ENCODE assay signal across 1 cellular context in genomic region chr1:24632776-24633175, GRCh38.
TF ChIP-seq lines count a peak whose summit lies in the region.

No MANE protein-coding gene starts in this region.

TF ChIP-seq in GM23338, 12 proteins besides CTCF, POLR2A, EP300 and RAD21 (continued from another document):
- TF ChIP-seq, protein P1, sequence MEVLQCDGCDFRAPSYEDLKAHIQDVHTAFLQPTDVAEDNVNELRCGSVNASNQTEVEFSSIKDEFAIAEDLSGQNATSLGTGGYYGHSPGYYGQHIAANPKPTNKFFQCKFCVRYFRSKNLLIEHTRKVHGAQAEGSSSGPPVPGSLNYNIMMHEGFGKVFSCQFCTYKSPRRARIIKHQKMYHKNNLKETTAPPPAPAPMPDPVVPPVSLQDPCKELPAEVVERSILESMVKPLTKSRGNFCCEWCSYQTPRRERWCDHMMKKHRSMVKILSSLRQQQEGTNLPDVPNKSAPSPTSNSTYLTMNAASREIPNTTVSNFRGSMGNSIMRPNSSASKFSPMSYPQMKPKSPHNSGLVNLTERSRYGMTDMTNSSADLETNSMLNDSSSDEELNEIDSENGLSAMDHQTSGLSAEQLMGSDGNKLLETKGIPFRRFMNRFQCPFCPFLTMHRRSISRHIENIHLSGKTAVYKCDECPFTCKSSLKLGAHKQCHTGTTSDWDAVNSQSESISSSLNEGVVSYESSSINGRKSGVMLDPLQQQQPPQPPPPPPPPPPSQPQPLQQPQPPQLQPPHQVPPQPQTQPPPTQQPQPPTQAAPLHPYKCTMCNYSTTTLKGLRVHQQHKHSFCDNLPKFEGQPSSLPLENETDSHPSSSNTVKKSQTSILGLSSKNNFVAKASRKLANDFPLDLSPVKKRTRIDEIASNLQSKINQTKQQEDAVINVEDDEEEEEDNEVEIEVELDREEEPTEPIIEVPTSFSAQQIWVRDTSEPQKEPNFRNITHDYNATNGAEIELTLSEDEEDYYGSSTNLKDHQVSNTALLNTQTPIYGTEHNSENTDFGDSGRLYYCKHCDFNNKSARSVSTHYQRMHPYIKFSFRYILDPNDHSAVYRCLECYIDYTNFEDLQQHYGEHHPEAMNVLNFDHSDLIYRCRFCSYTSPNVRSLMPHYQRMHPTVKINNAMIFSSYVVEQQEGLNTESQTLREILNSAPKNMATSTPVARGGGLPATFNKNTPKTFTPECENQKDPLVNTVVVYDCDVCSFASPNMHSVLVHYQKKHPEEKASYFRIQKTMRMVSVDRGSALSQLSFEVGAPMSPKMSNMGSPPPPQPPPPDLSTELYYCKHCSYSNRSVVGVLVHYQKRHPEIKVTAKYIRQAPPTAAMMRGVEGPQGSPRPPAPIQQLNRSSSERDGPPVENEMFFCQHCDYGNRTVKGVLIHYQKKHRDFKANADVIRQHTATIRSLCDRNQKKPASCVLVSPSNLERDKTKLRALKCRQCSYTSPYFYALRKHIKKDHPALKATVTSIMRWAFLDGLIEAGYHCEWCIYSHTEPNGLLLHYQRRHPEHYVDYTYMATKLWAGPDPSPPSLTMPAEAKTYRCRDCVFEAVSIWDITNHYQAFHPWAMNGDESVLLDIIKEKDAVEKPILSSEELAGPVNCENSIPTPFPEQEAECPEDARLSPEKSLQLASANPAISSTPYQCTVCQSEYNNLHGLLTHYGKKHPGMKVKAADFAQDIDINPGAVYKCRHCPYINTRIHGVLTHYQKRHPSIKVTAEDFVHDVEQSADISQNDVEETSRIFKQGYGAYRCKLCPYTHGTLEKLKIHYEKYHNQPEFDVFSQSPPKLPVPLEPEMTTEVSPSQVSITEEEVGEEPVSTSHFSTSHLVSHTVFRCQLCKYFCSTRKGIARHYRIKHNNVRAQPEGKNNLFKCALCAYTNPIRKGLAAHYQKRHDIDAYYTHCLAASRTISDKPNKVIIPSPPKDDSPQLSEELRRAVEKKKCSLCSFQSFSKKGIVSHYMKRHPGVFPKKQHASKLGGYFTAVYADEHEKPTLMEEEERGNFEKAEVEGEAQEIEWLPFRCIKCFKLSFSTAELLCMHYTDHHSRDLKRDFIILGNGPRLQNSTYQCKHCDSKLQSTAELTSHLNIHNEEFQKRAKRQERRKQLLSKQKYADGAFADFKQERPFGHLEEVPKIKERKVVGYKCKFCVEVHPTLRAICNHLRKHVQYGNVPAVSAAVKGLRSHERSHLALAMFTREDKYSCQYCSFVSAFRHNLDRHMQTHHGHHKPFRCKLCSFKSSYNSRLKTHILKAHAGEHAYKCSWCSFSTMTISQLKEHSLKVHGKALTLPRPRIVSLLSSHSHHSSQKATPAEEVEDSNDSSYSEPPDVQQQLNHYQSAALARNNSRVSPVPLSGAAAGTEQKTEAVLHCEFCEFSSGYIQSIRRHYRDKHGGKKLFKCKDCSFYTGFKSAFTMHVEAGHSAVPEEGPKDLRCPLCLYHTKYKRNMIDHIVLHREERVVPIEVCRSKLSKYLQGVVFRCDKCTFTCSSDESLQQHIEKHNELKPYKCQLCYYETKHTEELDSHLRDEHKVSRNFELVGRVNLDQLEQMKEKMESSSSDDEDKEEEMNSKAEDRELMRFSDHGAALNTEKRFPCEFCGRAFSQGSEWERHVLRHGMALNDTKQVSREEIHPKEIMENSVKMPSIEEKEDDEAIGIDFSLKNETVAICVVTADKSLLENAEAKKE (CRISPR knock-in tag; IDR thresholded peaks at IDR 0.05): no peak
- TF ChIP-seq EZH2 (IDR thresholded peaks at IDR 0.05; ENCODE audit: low read depth, unreplicated experiment): no peak
- no peak for TF ChIP-seq STAT1 (IDR thresholded peaks at IDR 0.05; ENCODE audit: unreplicated experiment)
- TF ChIP-seq ZNF114 (CRISPR knock-in tag; IDR thresholded peaks at IDR 0.05): no peak
- TF ChIP-seq, protein P2, sequence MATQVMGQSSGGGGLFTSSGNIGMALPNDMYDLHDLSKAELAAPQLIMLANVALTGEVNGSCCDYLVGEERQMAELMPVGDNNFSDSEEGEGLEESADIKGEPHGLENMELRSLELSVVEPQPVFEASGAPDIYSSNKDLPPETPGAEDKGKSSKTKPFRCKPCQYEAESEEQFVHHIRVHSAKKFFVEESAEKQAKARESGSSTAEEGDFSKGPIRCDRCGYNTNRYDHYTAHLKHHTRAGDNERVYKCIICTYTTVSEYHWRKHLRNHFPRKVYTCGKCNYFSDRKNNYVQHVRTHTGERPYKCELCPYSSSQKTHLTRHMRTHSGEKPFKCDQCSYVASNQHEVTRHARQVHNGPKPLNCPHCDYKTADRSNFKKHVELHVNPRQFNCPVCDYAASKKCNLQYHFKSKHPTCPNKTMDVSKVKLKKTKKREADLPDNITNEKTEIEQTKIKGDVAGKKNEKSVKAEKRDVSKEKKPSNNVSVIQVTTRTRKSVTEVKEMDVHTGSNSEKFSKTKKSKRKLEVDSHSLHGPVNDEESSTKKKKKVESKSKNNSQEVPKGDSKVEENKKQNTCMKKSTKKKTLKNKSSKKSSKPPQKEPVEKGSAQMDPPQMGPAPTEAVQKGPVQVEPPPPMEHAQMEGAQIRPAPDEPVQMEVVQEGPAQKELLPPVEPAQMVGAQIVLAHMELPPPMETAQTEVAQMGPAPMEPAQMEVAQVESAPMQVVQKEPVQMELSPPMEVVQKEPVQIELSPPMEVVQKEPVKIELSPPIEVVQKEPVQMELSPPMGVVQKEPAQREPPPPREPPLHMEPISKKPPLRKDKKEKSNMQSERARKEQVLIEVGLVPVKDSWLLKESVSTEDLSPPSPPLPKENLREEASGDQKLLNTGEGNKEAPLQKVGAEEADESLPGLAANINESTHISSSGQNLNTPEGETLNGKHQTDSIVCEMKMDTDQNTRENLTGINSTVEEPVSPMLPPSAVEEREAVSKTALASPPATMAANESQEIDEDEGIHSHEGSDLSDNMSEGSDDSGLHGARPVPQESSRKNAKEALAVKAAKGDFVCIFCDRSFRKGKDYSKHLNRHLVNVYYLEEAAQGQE (IDR thresholded peaks at IDR 0.05; ENCODE audit: unreplicated experiment): no peak
